ENCODE assay signal across 27 cellular contexts in the genomic region with DNA sequence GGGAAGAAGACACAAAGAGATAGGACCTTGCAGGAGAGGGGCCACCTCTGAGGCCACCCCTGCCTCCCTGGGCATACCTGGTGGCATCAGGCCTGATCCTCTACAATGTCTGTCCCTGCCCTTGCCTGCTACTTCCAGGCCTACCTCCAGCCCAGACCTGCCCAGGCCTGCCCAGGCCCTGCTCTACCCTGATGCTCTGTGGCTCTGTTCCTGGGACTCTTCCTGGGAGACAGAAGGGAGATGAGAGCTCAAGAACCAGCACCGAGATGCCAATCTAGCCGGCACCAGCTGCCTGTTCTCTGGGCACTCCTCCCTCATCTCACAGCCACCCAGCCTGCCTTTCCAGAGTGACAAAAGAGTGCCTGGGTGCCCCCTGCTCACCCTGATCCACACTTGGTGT. TPM values are rescaled to one million over a fixed set of nuclear protein-coding genes. Genes with fewer than 3 reads are reported as not detected.
DNase-seq lines count a peak whose midpoint lies in the region; ATAC-seq and TF ChIP-seq lines count a peak whose summit lies in the region.
"Had no signal": no experiment of that assay in that cellular context is flagged by ENCODE, and none has a peak within 500 bp of the region (broad histone marks: within the 10 kb centered on the region; RNA-seq: fewer than 3 reads in every experiment).

No MANE protein-coding gene starts in this region.

- no peak for TF ChIP-seq CTCF in epithelial cell of esophagus (IDR thresholded peaks at IDR 0.05; ENCODE audit: insufficient read depth, low read depth, low read length, missing control alignments)

- DNase-seq in cardiac septum (ENCODE audit: low spot score) (peak; percentile 67), left cardiac atrium (no peak), NCI-H526 (lab: John Stamatoyannopoulos, UW) (peak; percentile 31 to 77), epithelial cell of esophagus (ENCODE audit: low read depth) (peak; percentile 78)
- DNase-seq in activated CD8-positive, alpha-beta memory T cell treated with anti-CD3 and anti-CD28 coated beads, Interleukin-2, amount 50 U/mL, for 48 hours, result no peak
- no peak for DNase-seq in activated CD4-positive, alpha-beta T cell treated with anti-CD3 and anti-CD28 coated beads, Interleukin-2, amount 10 ng/mL, durations not matched to agents 7 days and 5 days
- DNase-seq: ACHN; activated CD8-positive, alpha-beta memory T cell treated with anti-CD3 and anti-CD28 coated beads, Interleukin-2, amount 50 U/mL, for 4 hours; GDM1; HCEC 1CT; heart left ventricle; KG1; MV-4-11; naive thymus-derived CD4-positive, alpha-beta T cell; NCI-H187 treated with DMSO at 0.1 percent for 48 hours; right cardiac atrium; RPMI8226; transverse colon had no signal

- peaks cover 5% of the 10 kb centered on the region for H3K4me1 Mint-ChIP-seq in activated CD4-positive, alpha-beta T cell treated with anti-CD3 and anti-CD28 coated beads, Interleukin-2, amount 10 ng/mL, durations not matched to agents 7 days and 5 days

- no peaks in the 10 kb centered on the region for H3K36me3 Mint-ChIP-seq in activated CD4-positive, alpha-beta T cell treated with anti-CD3 and anti-CD28 coated beads, Interleukin-2, amount 10 ng/mL, durations not matched to agents 7 days and 5 days (ENCODE audit: low read depth)

- peaks cover 40% of the 10 kb centered on the region for H3K27me3 Mint-ChIP-seq in activated CD4-positive, alpha-beta T cell treated with anti-CD3 and anti-CD28 coated beads, Interleukin-2, amount 10 ng/mL, durations not matched to agents 7 days and 5 days

- POLR2A ChIA-PET in activated CD4-positive, alpha-beta T cell treated with anti-CD3 and anti-CD28 coated beads, Interleukin-2, amount 10 ng/mL, durations not matched to agents 7 days and 5 days (lab: Charles Lee), result no interaction called here

- no peak overlapping the region for H3K4me3 ChIP-seq in epithelial cell of esophagus (ENCODE audit: low read length)
- H3K4me3 ChIP-seq: BLaER1 treated with 17β-estradiol and CSF1 and Interleukin-3, amounts not matched to agents 10 nM and 100 nM; heart left ventricle; transverse colon had no signal

- CTCF ChIA-PET in activated CD4-positive, alpha-beta T cell treated with anti-CD3 and anti-CD28 coated beads, Interleukin-2, amount 10 ng/mL, durations not matched to agents 7 days and 5 days (lab: Charles Lee), result interaction anchor here (0.9 to 1.1 kb wide), 2 partner anchors 121 to 123 kb away, joined by 3 read pairs; no protein-coding TSS in a partner anchor

- ATAC-seq in left cardiac atrium, result no peak
- ATAC-seq in HG03280 (IDR thresholded peaks at IDR 0.05; ENCODE audit: unreplicated experiment), result no peak
- ATAC-seq in HG03095 (IDR thresholded peaks at IDR 0.05; ENCODE audit: unreplicated experiment), result no peak
- ATAC-seq: heart left ventricle; naive thymus-derived CD4-positive, alpha-beta T cell; right cardiac atrium; SK-N-SH treated with all-trans-retinoic acid at 6 μM for 48 hours had no signal

- no peaks in the 10 kb centered on the region for H3K9me3 Mint-ChIP-seq in activated CD4-positive, alpha-beta T cell treated with anti-CD3 and anti-CD28 coated beads, Interleukin-2, amount 10 ng/mL, durations not matched to agents 7 days and 5 days
- H3K9me3 Mint-ChIP-seq: T-helper 2 cell treated with Interferon-gamma antibody and Interleukin-4, amounts not matched to agents 5 μg/mL and 100 μg/mL, for 36 hours had no signal

- intact Hi-C loops in cardiac septum (cut with DNase I) (no loop called here), left cardiac atrium (cut with DNase I) (no loop called here)

- no peak overlapping the region for H3K27ac Mint-ChIP-seq in activated CD4-positive, alpha-beta T cell treated with anti-CD3 and anti-CD28 coated beads, Interleukin-2, amount 10 ng/mL, durations not matched to agents 7 days and 5 days
- H3K27ac Mint-ChIP-seq: naive thymus-derived CD4-positive, alpha-beta T cell; T-helper 2 cell treated with Interferon-gamma antibody and Interleukin-4, amounts not matched to agents 5 μg/mL and 100 μg/mL, for 36 hours had no signal

- H3K4me3 Mint-ChIP-seq in activated CD4-positive, alpha-beta T cell treated with anti-CD3 and anti-CD28 coated beads, Interleukin-2, amount 10 ng/mL, durations not matched to agents 7 days and 5 days, result no peak overlapping the region
- H3K4me3 Mint-ChIP-seq: naive thymus-derived CD4-positive, alpha-beta T cell; T-helper 2 cell treated with Interferon-gamma antibody and Interleukin-4, amounts not matched to agents 5 μg/mL and 100 μg/mL, for 36 hours had no signal

RNA-seq across cellular contexts. Expression of a gene that starts 2.7 kb away (rescaled TPM):
- total RNA-seq in cardiac septum (not detected), left cardiac atrium (not detected)
- total RNA-seq in activated CD4-positive, alpha-beta T cell treated with anti-CD3 and anti-CD28 coated beads, Interleukin-2, amount 10 ng/mL, durations not matched to agents 7 days and 5 days, result not detected
- total RNA-seq: heart left ventricle; mesenteric fat pad; naive thymus-derived CD4-positive, alpha-beta T cell; NCI-H460; osteocyte had no signal

RNA-seq across cellular contexts. Expression of a gene that starts 7.4 kb away (rescaled TPM):
- total RNA-seq in cardiac septum, result 4.3 TPM
- 1 to 10 TPM; 3.3 TPM for total RNA-seq in left cardiac atrium
- not detected for total RNA-seq in activated CD4-positive, alpha-beta T cell treated with anti-CD3 and anti-CD28 coated beads, Interleukin-2, amount 10 ng/mL, durations not matched to agents 7 days and 5 days
- total RNA-seq: HT-29; mesenteric fat pad; naive thymus-derived CD4-positive, alpha-beta T cell; NCI-H460; osteocyte; transverse colon had no signal

RNA-seq across cellular contexts. Expression of a gene that starts 49.4 kb away (rescaled TPM):
- 43.2 TPM for total RNA-seq in cardiac septum
- total RNA-seq in left cardiac atrium, result 10 to 100 TPM; 39.1 TPM
- total RNA-seq in activated CD4-positive, alpha-beta T cell treated with anti-CD3 and anti-CD28 coated beads, Interleukin-2, amount 10 ng/mL, durations not matched to agents 7 days and 5 days, result 100 to 1,000 TPM; 110 to 117 TPM

Comparison
In these comparisons a context has a peak if more than half of its experiments do, and no peak if none do; other contexts are left out.
1. DNase-seq: peak in cardiac septum (single experiment), NCI-H526 (2 of 2) and epithelial cell of esophagus (single experiment); none in left cardiac atrium (single experiment), activated CD8-positive, alpha-beta memory T cell treated with anti-CD3 and anti-CD28 coated beads, Interleukin-2, amount 50 U/mL, for 48 hours (single experiment) and activated CD4-positive, alpha-beta T cell treated with anti-CD3 and anti-CD28 coated beads, Interleukin-2, amount 10 ng/mL, durations not matched to agents 7 days and 5 days (single experiment).